In genomic region chr9:112665347-112665746, GRCh38 we compare ENCODE assay signal across 12 cellular contexts. TPM values are rescaled to one million over a fixed set of nuclear protein-coding genes. Genes with fewer than 3 reads are reported as not detected.
DNase-seq lines count a peak whose midpoint lies in the region; ATAC-seq and TF ChIP-seq lines count a peak whose summit lies in the region.
"Had no signal": no experiment of that assay in that cellular context is flagged by ENCODE, and none has a peak within 500 bp of the region (broad histone marks: within the 10 kb centered on the region; RNA-seq: fewer than 3 reads in every experiment).

No MANE protein-coding gene starts in this region.

- CTCF ChIA-PET in A673 (lab: Charles Lee) (no interaction called here), SK-N-SH (lab: Yijun Ruan, JAX) (interaction anchor here (1.5 kb wide), 1 partner anchor 303 kb away, joined by 3 read pairs; no protein-coding TSS in a partner anchor)

- ATAC-seq in GM21526 (IDR thresholded peaks at IDR 0.05; ENCODE audit: low FRiP score, unreplicated experiment) (no peak), GM21529 (IDR thresholded peaks at IDR 0.05; ENCODE audit: unreplicated experiment) (no peak)
- ATAC-seq: T-cell had no signal

- TF ChIP-seq RAD21 in SK-N-SH (IDR thresholded peaks at IDR 0.05; ENCODE audit: low read length), result peak; percentile 62

- no TSS peak for BruUV-seq in A673 (replicated peaks; lab: Mats Ljungman, UMichigan)

- no peak overlapping the region for H3K4me3 ChIP-seq in A673 (ENCODE audit: low read depth, low read length, poor library complexity, severe bottlenecking)
- H3K4me3 ChIP-seq in SK-N-SH (ENCODE audit: low read depth in 2 of 2, low read length in 1 of 2), result no peak overlapping the region
- H3K4me3 ChIP-seq in fibroblast of pulmonary artery (replicated peaks; ENCODE audit: low read depth, low read length), result no peak overlapping the region

- no peaks in the 10 kb centered on the region for H3K9me2 ChIP-seq in SK-N-SH

- no peak overlapping the region for H2AFZ ChIP-seq in SK-N-SH (ENCODE audit: low read depth)

- POLR2A ChIA-PET in A673 (lab: Charles Lee; ENCODE audit: low non-redundant PET), result no interaction called here
- POLR2A ChIA-PET in SK-N-SH (lab: Yijun Ruan, JAX), result no interaction called here

- H4K20me1 ChIP-seq in SK-N-SH (ENCODE audit: insufficient read depth), result no peaks in the 10 kb centered on the region

- no peak for TF ChIP-seq EP300 in SK-N-SH (IDR thresholded peaks at IDR 0.05; ENCODE audit: borderline replicate concordance in 1 of 2, low read depth in 1 of 2, low read length in 1 of 2)

- H3K4me2 ChIP-seq in SK-N-SH, result no peak overlapping the region

- H3K79me2 ChIP-seq in SK-N-SH (ENCODE audit: insufficient read depth), result no peaks in the 10 kb centered on the region

- H3K27ac ChIP-seq in A673 (ENCODE audit: low read depth, low read length, poor library complexity, severe bottlenecking) (no peak overlapping the region), SK-N-SH (ENCODE audit: low read depth in 2 of 2, low read length in 1 of 2) (no peak overlapping the region)

- H3K27me3 ChIP-seq in A673 (replicated peaks; ENCODE audit: insufficient read depth, low read depth, low read length, poor library complexity) (no peaks in the 10 kb centered on the region), SK-N-SH (ENCODE audit: insufficient read depth) (no peaks in the 10 kb centered on the region)

- intact Hi-C loops in A673 (cut with micrococcal nuclease; ENCODE audit: unreplicated experiment), result loop anchor here (2.0 kb wide), 1 partner anchor 223 kb away; no protein-coding TSS in a partner anchor

- H3K36me3 ChIP-seq in A673 (ENCODE audit: insufficient read depth, low read length, poor library complexity, severe bottlenecking) (no peaks in the 10 kb centered on the region), SK-N-SH (replicated peaks in 1 of 2; ENCODE audit: control insufficient read depth in 1 of 2, insufficient read depth in 2 of 2, low read length in 1 of 2) (no peaks in the 10 kb centered on the region)

- no peak overlapping the region for H3K9ac ChIP-seq in SK-N-SH

- H3K4me1 ChIP-seq in A673 (ENCODE audit: insufficient read depth, low read length, poor library complexity, severe bottlenecking) (no peaks in the 10 kb centered on the region), SK-N-SH (ENCODE audit: control insufficient read depth in 1 of 2, insufficient read depth in 2 of 2, low read depth in 1 of 2, low read length in 1 of 2) (peaks cover 0 to 7% of the 10 kb centered on the region in 2 experiments; a peak in 1 of 4 replicates)

- peak; percentile 45 for DNase-seq in A673 (ENCODE audit: low spot score)
- no peak for DNase-seq in SK-N-SH
- DNase-seq in fibroblast of pulmonary artery (ENCODE audit: low read depth), result peak; percentile 41
- no peak for DNase-seq in NCI-H446 treated with DMSO at 0.1 percent for 48 hours (lab: John Stamatoyannopoulos, UW)
- no peak for DNase-seq in NCI-H2196 (lab: John Stamatoyannopoulos, UW; ENCODE audit: unreplicated experiment)
- DNase-seq: aorta, H7, NCI-H1105 treated with DMSO at 0.1 percent for 48 hours, T-cell had no signal

- TF ChIP-seq CTCF in A673 (conservative IDR thresholded peaks at IDR 0.05; ENCODE audit: low read depth, low read length), result peak; percentile 58
- peak; percentile 5; the same call in 1 of the 2 replicates for TF ChIP-seq CTCF in GM12874 (IDR thresholded peaks at IDR 0.05; ENCODE audit: insufficient read depth, low read depth, low read length)
- TF ChIP-seq CTCF in SK-N-SH (IDR thresholded peaks at IDR 0.05), result peak; percentile 52
- TF ChIP-seq CTCF in fibroblast of pulmonary artery (IDR thresholded peaks at IDR 0.05; ENCODE audit: low read length, missing control alignments), result peak; percentile 27

- H3K9me3 ChIP-seq in A673 (ENCODE audit: low read depth, low read length, poor library complexity, severe bottlenecking) (no peaks in the 10 kb centered on the region), SK-N-SH (no peaks in the 10 kb centered on the region)

- 87% methylated on average over 4 of the region's 4 CpGs for WGBS in SK-N-SH (ENCODE audit: low lambda C conversion rate)

- peaks cover 7% of the 10 kb centered on the region for H3F3A ChIP-seq in SK-N-SH (replicated peaks; ENCODE audit: insufficient read depth)

TF ChIP-seq in SK-N-SH, 30 proteins besides CTCF, POLR2A, EP300 and RAD21:
- TF ChIP-seq EZH2phosphoT487 (IDR thresholded peaks at IDR 0.05; ENCODE audit: borderline replicate concordance, low read depth), result no peak
- TF ChIP-seq ELF1 (IDR thresholded peaks at IDR 0.05), result no peak
- TF ChIP-seq USF2 (IDR thresholded peaks at IDR 0.05; ENCODE audit: borderline replicate concordance, low read depth, low read length), result no peak
- TF ChIP-seq POLR2AphosphoS5 (IDR thresholded peaks at IDR 0.05; ENCODE audit: low read depth, low read length), result no peak
- no peak for TF ChIP-seq FOXM1 (IDR thresholded peaks at IDR 0.05; ENCODE audit: low read depth)
- TF ChIP-seq SMC3 (IDR thresholded peaks at IDR 0.05; ENCODE audit: low read depth, low read length), result peak; percentile 42

RNA-seq across cellular contexts. Expression of gene INIP, which starts 52.6 kb away (rescaled TPM):
- 26.6 and 28.9 TPM in 2 replicates for total RNA-seq in A673 (2021)
- 7.9 and 10.2 TPM in 2 replicates for polyA plus RNA-seq in SK-N-SH (2012; rRNA removed)
- polyA plus RNA-seq in SK-N-SH (2012; cell fraction: cytosol; rRNA removed), result 12.2 and 13.4 TPM in 2 replicates
- polyA plus RNA-seq in SK-N-SH (2012; cell fraction: nucleus; rRNA removed), result 4.4 and 5.6 TPM in 2 replicates

Comparison
In these comparisons a context has a peak if more than half of its experiments do, and no peak if none do; other contexts are left out.
1. DNase-seq: peak in A673 (single experiment) and fibroblast of pulmonary artery (single experiment); none in SK-N-SH (single experiment), NCI-H446 treated with DMSO at 0.1 percent for 48 hours (single experiment) and NCI-H2196 (single experiment).
2. CTCF ChIP-seq: peak in every context shown above with its lines; median percentile 58 in A673; 52 in SK-N-SH; 27 in fibroblast of pulmonary artery; 5 in GM12874.